In genomic region chr12:118327381-118327780, GRCh38 we compare ENCODE assay signal across 16 cellular contexts.
"Had no signal": no experiment of that assay in that cellular context is flagged by ENCODE, and none has a peak within 500 bp of the region (broad histone marks: within the 10 kb centered on the region; RNA-seq: fewer than 3 reads in every experiment).

No MANE protein-coding gene starts in this region.

- H3K27ac Mint-ChIP-seq: activated naive CD8-positive, alpha-beta T cell treated with anti-CD3 and anti-CD28 coated beads for 36 hours; activated T-helper 1 cell treated with anti-CD3 and anti-CD28 coated beads, Interleukin-12 subunit alpha, Interleukin-12 subunit beta, Interleukin-2, Interleukin-4 antibody, amounts not matched to agents 30 ng/mL and 10 ng/mL and 1 ng/mL, durations not matched to agents 14 hours and 24 hours and 36 hours; brain; effector memory CD8-positive, alpha-beta T cell; stimulated activated naive CD8-positive, alpha-beta T cell treated with anti-CD3 and anti-CD28 coated beads, Interleukin-15, Interleukin-2, amounts not matched to agents 100 ng/mL and 50 ng/mL, for 24 hours had no signal

- H3K27me3 Mint-ChIP-seq: activated naive CD8-positive, alpha-beta T cell treated with anti-CD3 and anti-CD28 coated beads for 36 hours; brain; central memory CD8-positive, alpha-beta T cell; effector memory CD8-positive, alpha-beta T cell; naive B cell; stimulated activated naive CD8-positive, alpha-beta T cell treated with anti-CD3 and anti-CD28 coated beads, Interleukin-15, Interleukin-2, amounts not matched to agents 100 ng/mL and 50 ng/mL, for 24 hours had no signal

- H3K36me3 ChIP-seq: left lung, upper lobe of right lung had no signal

- H3K27ac ChIP-seq: left lung, upper lobe of right lung had no signal

- H3K4me3 Mint-ChIP-seq: activated naive CD8-positive, alpha-beta T cell treated with anti-CD3 and anti-CD28 coated beads for 36 hours; activated T-helper 1 cell treated with anti-CD3 and anti-CD28 coated beads, Interleukin-12 subunit alpha, Interleukin-12 subunit beta, Interleukin-2, Interleukin-4 antibody, amounts not matched to agents 30 ng/mL and 10 ng/mL and 1 ng/mL, durations not matched to agents 14 hours and 24 hours and 36 hours; brain; central memory CD8-positive, alpha-beta T cell; effector memory CD8-positive, alpha-beta T cell; stimulated activated naive CD8-positive, alpha-beta T cell treated with anti-CD3 and anti-CD28 coated beads, Interleukin-15, Interleukin-2, amounts not matched to agents 100 ng/mL and 50 ng/mL, for 24 hours had no signal

- H3K9me3 Mint-ChIP-seq: activated naive CD8-positive, alpha-beta T cell treated with anti-CD3 and anti-CD28 coated beads for 36 hours; activated T-helper 1 cell treated with anti-CD3 and anti-CD28 coated beads, Interleukin-12 subunit alpha, Interleukin-12 subunit beta, Interleukin-2, Interleukin-4 antibody, amounts not matched to agents 30 ng/mL and 10 ng/mL and 1 ng/mL, durations not matched to agents 14 hours and 24 hours and 36 hours; brain; central memory CD8-positive, alpha-beta T cell; effector memory CD8-positive, alpha-beta T cell; naive B cell; stimulated activated naive CD8-positive, alpha-beta T cell treated with anti-CD3 and anti-CD28 coated beads, Interleukin-15, Interleukin-2, amounts not matched to agents 100 ng/mL and 50 ng/mL, for 24 hours had no signal

- DNase-seq: activated CD4-positive, alpha-beta T cell treated with anti-CD3 and anti-CD28 coated beads, Interleukin-2, amount 50 U/mL, for 1 hour; activated naive CD8-positive, alpha-beta T cell treated with anti-CD3 and anti-CD28 coated beads for 36 hours; dermis blood vessel endothelial cell; effector memory CD8-positive, alpha-beta T cell; islet precursor cell; left lung; mammary epithelial cell; stimulated activated CD4-positive, alpha-beta T cell treated with anti-CD3 and anti-CD28 coated beads, Interleukin-4, amount 100 ng/mL, for 4 hours; stimulated activated CD8-positive, alpha-beta memory T cell treated with anti-CD3 and anti-CD28 coated beads, Interleukin-4, amount 100 ng/mL, for 48 hours; SW 1271; upper lobe of right lung had no signal

- H3K9me3 ChIP-seq: left lung, upper lobe of right lung had no signal

- H3K4me3 ChIP-seq: left lung, upper lobe of right lung had no signal

- H3K27me3 ChIP-seq: left lung, upper lobe of right lung had no signal

- H3K36me3 Mint-ChIP-seq: brain, naive B cell had no signal

- ATAC-seq: effector memory CD8-positive, alpha-beta T cell; left lung; upper lobe of right lung had no signal
